Comparison of ENCODE assay signal across 11 cellular contexts in the genomic region with DNA sequence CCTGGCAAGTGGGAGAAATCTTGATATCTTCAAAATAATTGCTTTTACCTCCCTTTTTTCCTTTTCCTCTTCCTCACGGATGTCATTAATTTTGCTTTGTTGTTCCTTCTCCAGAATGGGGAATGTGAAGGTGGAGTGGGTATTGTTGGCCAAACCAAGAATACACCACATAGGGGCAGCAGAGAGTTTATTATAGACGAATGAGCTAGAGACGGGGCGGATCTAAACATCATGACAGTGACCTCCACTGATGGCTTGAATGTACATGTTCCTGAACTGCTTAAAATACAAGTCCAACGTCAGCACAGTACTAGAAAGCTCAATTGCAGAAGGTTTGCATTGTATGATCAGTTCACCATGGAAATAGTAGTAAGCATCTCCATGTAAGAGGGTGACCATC.
DNase-seq lines count a peak whose midpoint lies in the region; FAIRE-seq and TF ChIP-seq lines count a peak whose summit lies in the region.
"Had no signal": no experiment of that assay in that cellular context is flagged by ENCODE, and none has a peak within 500 bp of the region (broad histone marks: within the 10 kb centered on the region; RNA-seq: fewer than 3 reads in every experiment).

No MANE protein-coding gene starts in this region.

- H3K36me3 Mint-ChIP-seq in HFFc6 (ENCODE audit: low read depth) (0 out of 2 replicates have a peak, but pooled peaks cover 6% of the 10 kb centered on the region), CD14-positive monocyte (no peaks in the 10 kb centered on the region)

- no peak for FAIRE-seq in GM19239 (lab: Jason Lieb, UNC)

- H3K4me3 Mint-ChIP-seq in HFFc6 (no peak overlapping the region), CD14-positive monocyte (no peak overlapping the region)
- H3K4me3 Mint-ChIP-seq: activated B cell treated with CpG ODN at 0.5 μM for 24 hours; central memory CD8-positive, alpha-beta T cell had no signal

- DNase-seq in ELR (ENCODE audit: low read depth) (peak; percentile 56), HFFc6 (peak; percentile 16), RPMI8226 (peak; percentile 42), medulla oblongata (ENCODE audit: extremely low spot score) (peak; percentile 26), CD14-positive monocyte (ENCODE audit: low spot score) (no peak), GM19239 (ENCODE audit: insufficient read length, low spot score) (no peak), mesenteric fat pad (ENCODE audit: low spot score) (no peak)
- no peak for DNase-seq in activated CD8-positive, alpha-beta memory T cell treated with anti-CD3 and anti-CD28 coated beads, Interleukin-2, amount 50 U/mL, for 4 hours
- DNase-seq: activated B cell treated with CpG ODN at 0.5 μM for 24 hours, lower lobe of right lung had no signal

- peak; percentile 66 for TF ChIP-seq CTCF in HFFc6 (IDR thresholded peaks at IDR 0.05)
- no peak for TF ChIP-seq CTCF in CD14-positive monocyte (IDR thresholded peaks at IDR 0.05)

- intact Hi-C loops in CD14-positive monocyte (cut with micrococcal nuclease): no loop called here

- H3K27me3 Mint-ChIP-seq in HFFc6 (ENCODE audit: insufficient read depth) (no peaks in the 10 kb centered on the region), CD14-positive monocyte (ENCODE audit: low read depth in 3 of 3) (peaks cover 0 to 6% (median 1%) of the 10 kb centered on the region in 3 donors)
- H3K27me3 Mint-ChIP-seq: activated B cell treated with CpG ODN at 0.5 μM for 24 hours had no signal

- H3K9me3 Mint-ChIP-seq in HFFc6 (no peaks in the 10 kb centered on the region), CD14-positive monocyte (peaks cover 0 to 3% (median 0%) of the 10 kb centered on the region in 7 donors)
- H3K9me3 Mint-ChIP-seq: activated B cell treated with CpG ODN at 0.5 μM for 24 hours; central memory CD8-positive, alpha-beta T cell had no signal

- H3K4me1 Mint-ChIP-seq in HFFc6 (ENCODE audit: low read depth) (peaks cover 40% of the 10 kb centered on the region), CD14-positive monocyte (no peaks in the 10 kb centered on the region)
- H3K4me1 Mint-ChIP-seq: activated B cell treated with CpG ODN at 0.5 μM for 24 hours; central memory CD8-positive, alpha-beta T cell had no signal

- no peak overlapping the region for H3K27ac Mint-ChIP-seq in HFFc6
- no peak overlapping the region for H3K27ac Mint-ChIP-seq in CD14-positive monocyte
- H3K27ac Mint-ChIP-seq: activated B cell treated with CpG ODN at 0.5 μM for 24 hours had no signal

Comparison
In these comparisons a context has a peak if more than half of its experiments do, and no peak if none do; other contexts are left out.
1. DNase-seq: peak in ELR (single experiment), HFFc6 (single experiment), RPMI8226 (single experiment) and medulla oblongata (single experiment); none in CD14-positive monocyte (single experiment), GM19239 (single experiment), mesenteric fat pad (single experiment) and activated CD8-positive, alpha-beta memory T cell treated with anti-CD3 and anti-CD28 coated beads, Interleukin-2, amount 50 U/mL, for 4 hours (single experiment).